Comparison of ENCODE assay signal across 1 cellular context in the genomic region with DNA sequence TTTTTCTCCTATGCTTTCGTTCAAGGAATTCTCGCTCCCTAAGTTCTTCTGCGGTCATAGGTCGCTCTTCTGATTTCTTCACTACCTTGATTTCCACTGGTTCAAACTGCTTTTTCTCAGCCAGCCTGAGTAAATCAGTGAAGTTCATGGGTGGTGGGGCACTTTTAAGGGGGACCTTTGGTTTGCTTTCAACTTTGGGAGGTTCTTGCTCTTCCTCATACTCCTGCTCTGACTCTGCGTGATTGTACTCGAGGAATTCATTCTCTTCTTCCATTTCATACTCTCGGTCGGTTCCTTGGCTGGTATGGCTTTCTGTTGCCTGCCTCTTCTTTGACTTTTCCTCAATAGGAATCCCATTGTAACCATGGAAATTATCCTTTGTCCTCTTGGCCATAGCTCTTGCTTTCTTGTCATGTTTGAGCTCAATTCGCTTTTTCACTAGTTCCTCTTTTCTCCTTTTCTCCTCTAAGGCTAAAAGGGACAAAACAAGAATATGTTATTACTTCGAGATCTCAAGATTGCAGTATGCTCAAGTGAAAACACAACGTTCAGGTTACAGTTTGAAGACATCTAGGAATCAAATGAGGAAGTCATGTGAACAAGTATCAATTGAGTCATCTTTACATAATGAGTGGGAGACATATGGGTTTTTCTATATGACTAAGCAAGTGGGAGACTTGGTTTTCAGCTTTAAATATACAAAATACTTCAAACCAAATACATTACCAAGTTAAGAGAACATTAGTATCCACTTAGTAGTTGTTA.
TF ChIP-seq lines count a peak whose summit lies in the region.

No MANE protein-coding gene starts in this region.

TF ChIP-seq in IMR-90, 13 proteins besides CTCF, POLR2A, EP300 and RAD21 (continued from another document):
- TF ChIP-seq, protein P1, sequence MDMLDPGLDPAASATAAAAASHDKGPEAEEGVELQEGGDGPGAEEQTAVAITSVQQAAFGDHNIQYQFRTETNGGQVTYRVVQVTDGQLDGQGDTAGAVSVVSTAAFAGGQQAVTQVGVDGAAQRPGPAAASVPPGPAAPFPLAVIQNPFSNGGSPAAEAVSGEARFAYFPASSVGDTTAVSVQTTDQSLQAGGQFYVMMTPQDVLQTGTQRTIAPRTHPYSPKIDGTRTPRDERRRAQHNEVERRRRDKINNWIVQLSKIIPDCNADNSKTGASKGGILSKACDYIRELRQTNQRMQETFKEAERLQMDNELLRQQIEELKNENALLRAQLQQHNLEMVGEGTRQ (IDR thresholded peaks at IDR 0.05; ENCODE audit: low read depth, low read length): 0 out of 2 replicates have a peak, but pooled peaks have one; percentile 32
- no peak for TF ChIP-seq RFX5 (IDR thresholded peaks at IDR 0.05; ENCODE audit: low read depth, low read length)
- TF ChIP-seq FOS (IDR thresholded peaks at IDR 0.05; ENCODE audit: low read depth, low read length): peak; percentile 49; the same call in 1 of the 2 replicates
- TF ChIP-seq CHD1 (IDR thresholded peaks at IDR 0.05; ENCODE audit: low read depth, low read length): no peak
- no peak for TF ChIP-seq SMC3 (IDR thresholded peaks at IDR 0.05; ENCODE audit: low read depth, low read length)
- TF ChIP-seq RCOR1 (IDR thresholded peaks at IDR 0.05; ENCODE audit: insufficient replicate concordance, low read length): no peak
- TF ChIP-seq MAZ (IDR thresholded peaks at IDR 0.05; ENCODE audit: borderline replicate concordance, low read depth, low read length): no peak
- TF ChIP-seq NFE2L2 (IDR thresholded peaks at IDR 0.05; ENCODE audit: low read depth, low read length): no peak
- TF ChIP-seq MXI1 (IDR thresholded peaks at IDR 0.05; ENCODE audit: borderline replicate concordance, low read depth, low read length): no peak
